Comparison of ENCODE assay signal across 21 cellular contexts in genomic region chrX:24156177-24156576, GRCh38. TPM values are rescaled to one million over a fixed set of nuclear protein-coding genes. Genes with fewer than 3 reads are reported as not detected.
DNase-seq lines count a peak whose midpoint lies in the region; ATAC-seq and TF ChIP-seq lines count a peak whose summit lies in the region.
"Had no signal": no experiment of that assay in that cellular context is flagged by ENCODE, and none has a peak within 500 bp of the region (broad histone marks: within the 10 kb centered on the region; RNA-seq: fewer than 3 reads in every experiment).

No MANE protein-coding gene starts in this region.

- no peak overlapping the region for H3K9ac ChIP-seq in smooth muscle cell (ENCODE audit: low read depth)

- peaks cover 100% of the 10 kb centered on the region for H3K79me2 ChIP-seq in OCI-LY7 (ENCODE audit: insufficient read depth, low read depth, low read length)
- H3K79me2 ChIP-seq in smooth muscle cell (ENCODE audit: low read depth) = peaks cover 100% of the 10 kb centered on the region

- 96% methylated on average over 4 of the region's 4 CpGs for WGBS in smooth muscle cell (ENCODE audit: low lambda C conversion rate)
- 80 to 87% (median 82%) methylated on average over 4 of the region's 4 CpGs for WGBS in ovary, 3 donors

- H3K4me1 Mint-ChIP-seq in activated T-cell treated with anti-CD3 and anti-CD28 coated beads, Interleukin-2, amount 50 U/mL, for 4 hours (ENCODE audit: low read depth) = peaks cover 71% of the 10 kb centered on the region
- peaks cover 95% of the 10 kb centered on the region for H3K4me1 Mint-ChIP-seq in brain

- H3K27me3 ChIP-seq in smooth muscle cell (ENCODE audit: low read depth) (no peaks in the 10 kb centered on the region), ovary (no peaks in the 10 kb centered on the region)
- H3K27me3 ChIP-seq: body of pancreas, gastroesophageal sphincter, upper lobe of right lung had no signal

- H3K4me1 ChIP-seq in OCI-LY7 (ENCODE audit: insufficient read depth, low read length, poor library complexity, severe bottlenecking) = peaks cover 51% of the 10 kb centered on the region
- peaks cover 37% of the 10 kb centered on the region for H3K4me1 ChIP-seq in smooth muscle cell (ENCODE audit: low read depth)
- peaks cover 16% of the 10 kb centered on the region for H3K4me1 ChIP-seq in ovary (ENCODE audit: insufficient read depth)

- H3K36me3 Mint-ChIP-seq in activated T-cell treated with anti-CD3 and anti-CD28 coated beads, Interleukin-2, amount 50 U/mL, for 4 hours (ENCODE audit: insufficient read depth) = peaks cover 23% of the 10 kb centered on the region
- H3K36me3 Mint-ChIP-seq in brain = peaks cover 38% of the 10 kb centered on the region

- H3K4me3 Mint-ChIP-seq in activated T-cell treated with anti-CD3 and anti-CD28 coated beads, Interleukin-2, amount 50 U/mL, for 4 hours = peak overlapping the region; percentile 46
- H3K4me3 Mint-ChIP-seq in brain = peak overlapping the region in 1 of 5 experiments; percentile 33
- H3K4me3 Mint-ChIP-seq: dendritic cell treated with granulocyte-macrophage colony-stimulating factor and Interleukin-4, amounts not matched to agents 40 ng/mL and 50 ng/mL, for 4 days had no signal

- CTCF ChIA-PET in OCI-LY7 (lab: Charles Lee; ENCODE audit: unreplicated experiment) = no interaction called here

- H4K20me1 ChIP-seq in OCI-LY7 (ENCODE audit: insufficient read depth, low read length) = no peaks in the 10 kb centered on the region
- H4K20me1 ChIP-seq in smooth muscle cell (ENCODE audit: low read depth) = peaks cover 100% of the 10 kb centered on the region

- peaks cover 9% of the 10 kb centered on the region for H3F3A ChIP-seq in smooth muscle cell (ENCODE audit: low read depth)

- TF ChIP-seq CTCF in OCI-LY7 (conservative IDR thresholded peaks at IDR 0.05; ENCODE audit: low read length) = no peak
- no peak for TF ChIP-seq CTCF in brain (conservative IDR thresholded peaks at IDR 0.05)
- no peak for TF ChIP-seq CTCF in smooth muscle cell (IDR thresholded peaks at IDR 0.05; ENCODE audit: borderline replicate concordance, insufficient read depth, poor library complexity, severe bottlenecking)
- no peak for TF ChIP-seq CTCF in ovary (IDR thresholded peaks at IDR 0.05)

- H3K27ac Mint-ChIP-seq in brain = peak overlapping the region in 3 of 5 experiments; percentile 1 to 25 (median 20)
- H3K27ac Mint-ChIP-seq: dendritic cell treated with granulocyte-macrophage colony-stimulating factor and Interleukin-4, amounts not matched to agents 40 ng/mL and 50 ng/mL, for 4 days had no signal

- ATAC-seq in activated T-cell treated with anti-CD3 and anti-CD28 coated beads, Interleukin-2, amount 50 U/mL, for 4 hours = no peak
- ATAC-seq: body of pancreas, gastroesophageal sphincter, upper lobe of right lung had no signal

- H3K36me3 ChIP-seq in OCI-LY7 (ENCODE audit: insufficient read depth, low read length) (peaks cover 69% of the 10 kb centered on the region), smooth muscle cell (ENCODE audit: low read depth) (no peaks in the 10 kb centered on the region), ovary (no peaks in the 10 kb centered on the region)
- H3K36me3 ChIP-seq: gastroesophageal sphincter, upper lobe of right lung had no signal

- TF ChIP-seq POLR2A in ovary (IDR thresholded peaks at IDR 0.05) = no peak

- H3K4me2 ChIP-seq in OCI-LY7 (ENCODE audit: low read length) (peak overlapping the region; percentile 20; the same call in 1 of the 2 replicates), smooth muscle cell (no peak overlapping the region)

- no peaks in the 10 kb centered on the region for H3K9me3 Mint-ChIP-seq in activated T-cell treated with anti-CD3 and anti-CD28 coated beads, Interleukin-2, amount 50 U/mL, for 4 hours
- H3K9me3 Mint-ChIP-seq in brain = no peaks in the 10 kb centered on the region
- H3K9me3 Mint-ChIP-seq: dendritic cell treated with granulocyte-macrophage colony-stimulating factor and Interleukin-4, amounts not matched to agents 40 ng/mL and 50 ng/mL, for 4 days; IgD-negative memory B cell had no signal

- H3K27ac ChIP-seq in OCI-LY7 (ENCODE audit: low read depth, low read length, poor library complexity, severe bottlenecking) (no peak overlapping the region), smooth muscle cell (ENCODE audit: low read depth) (peak overlapping the region; percentile 98), ovary (no peak overlapping the region), substantia nigra (ENCODE audit: low read depth, low read length, poor library complexity, severe bottlenecking) (no peak overlapping the region)
- H3K27ac ChIP-seq: body of pancreas, gastroesophageal sphincter, upper lobe of right lung had no signal

- no TSS peak for BruUV-seq in OCI-LY7 (replicated peaks; lab: Mats Ljungman, UMichigan)

- no peak overlapping the region for H3K4me3 ChIP-seq in OCI-LY7 (ENCODE audit: low read depth, low read length, poor library complexity, severe bottlenecking)
- H3K4me3 ChIP-seq in smooth muscle cell = no peak overlapping the region
- H3K4me3 ChIP-seq in ovary = no peak overlapping the region
- H3K4me3 ChIP-seq: body of pancreas, gastroesophageal sphincter, HAP-1, upper lobe of right lung had no signal

- H2AFZ ChIP-seq in OCI-LY7 (ENCODE audit: low read length) (no peak overlapping the region), smooth muscle cell (ENCODE audit: low read depth) (no peak overlapping the region)

- intact Hi-C loops in OCI-LY7 (cut with micrococcal nuclease; ENCODE audit: unreplicated experiment) (loop anchor here (10.0 kb wide), 1 partner anchor 131 kb away; the partner anchor contains the start of gene KLHL15), ovary (cut with DNase I) (loop anchor here in 1 of 4 donors (10.0 kb wide), 1 partner anchor 89 kb away; no protein-coding TSS in a partner anchor)

- H3K27me3 Mint-ChIP-seq in activated T-cell treated with anti-CD3 and anti-CD28 coated beads, Interleukin-2, amount 50 U/mL, for 4 hours (ENCODE audit: low read depth) = no peaks in the 10 kb centered on the region
- no peaks in the 10 kb centered on the region for H3K27me3 Mint-ChIP-seq in brain
- H3K27me3 Mint-ChIP-seq: dendritic cell treated with granulocyte-macrophage colony-stimulating factor and Interleukin-4, amounts not matched to agents 40 ng/mL and 50 ng/mL, for 4 days; IgD-negative memory B cell had no signal

- TF ChIP-seq EP300 in ovary (IDR thresholded peaks at IDR 0.05) = no peak

- no peaks in the 10 kb centered on the region for H3K9me2 ChIP-seq in OCI-LY7 (ENCODE audit: insufficient read depth, low read length)

- POLR2A ChIA-PET in OCI-LY7 (lab: Charles Lee) = interaction anchor here (0.5 kb wide), 1 partner anchor 299 kb away, joined by 3 read pairs; no protein-coding TSS in a partner anchor

- no peaks in the 10 kb centered on the region for H3K9me3 ChIP-seq in OCI-LY7 (ENCODE audit: low read length)
- H3K9me3 ChIP-seq in smooth muscle cell (replicated peaks; ENCODE audit: low read depth) = no peaks in the 10 kb centered on the region
- no peaks in the 10 kb centered on the region for H3K9me3 ChIP-seq in ovary
- H3K9me3 ChIP-seq: body of pancreas, gastroesophageal sphincter, HAP-1, upper lobe of right lung had no signal

- no peak for DNase-seq in activated T-cell treated with anti-CD3 and anti-CD28 coated beads, Interleukin-2, amount 50 U/mL, for 4 hours
- DNase-seq in activated T-cell treated with anti-CD3 and anti-CD28 coated beads, Interleukin-2, amount 50 U/mL, for 1 hour = no peak
- DNase-seq in OCI-LY7 (ENCODE audit: low spot score) (no peak), smooth muscle cell (lab: John Stamatoyannopoulos, UW; ENCODE audit: unreplicated experiment) (no peak), ovary (no peak), NCI-H1930 (lab: John Stamatoyannopoulos, UW) (no peak), substantia nigra (lab: John Stamatoyannopoulos, UW) (no peak)
- DNase-seq: activated CD8-positive, alpha-beta memory T cell treated with anti-CD3 and anti-CD28 coated beads for 24 hours; activated gamma-delta T cell treated with Interleukin-2 at 50 U/mL for 16 hours; body of pancreas; COR-L47; midbrain; NCI-H2029; NCI-H446; NK-92 treated with Interleukin-12 subunit alpha and Interleukin-12 subunit beta, amount 100 ng/mL, for 24 hours; upper lobe of right lung had no signal

RNA-seq across cellular contexts. Expression of gene ZFX, which starts 6.6 kb away (rescaled TPM):
- total RNA-seq in activated T-cell treated with anti-CD3 and anti-CD28 coated beads, Interleukin-2, amount 50 U/mL, for 4 hours = 10 to 100 TPM; 36.6 to 66.5 (median 37.9) TPM
- total RNA-seq in OCI-LY7 (2014; rRNA removed; shearing (Covaris generic)) = 18.1 and 20.0 TPM in 2 replicates
- 34.8 and 37.6 TPM in 2 replicates for total RNA-seq in OCI-LY7 (2022)
- polyA plus RNA-seq in brain (ENCODE audit: insufficient read depth, low read depth, low replicate concordance) = 4.4 TPM
- total RNA-seq in smooth muscle cell = 52.9 and 128 TPM in 2 replicates
- 17.1 and 31.5 TPM in 2 replicates for polyA plus RNA-seq in smooth muscle cell
- 10 to 100 TPM; 34.5 to 87.8 (median 82.5) TPM for total RNA-seq in ovary
- polyA plus RNA-seq in ovary = 10 to 100 TPM; 16.1 to 20.5 TPM
